ENCODE assay signal across 26 cellular contexts in genomic region chr4:1557221-1557597, GRCh38.
DNase-seq lines count a peak whose midpoint lies in the region; ATAC-seq and TF ChIP-seq lines count a peak whose summit lies in the region.
"Had no signal": no experiment of that assay in that cellular context is flagged by ENCODE, and none has a peak within 500 bp of the region (broad histone marks: within the 10 kb centered on the region; RNA-seq: fewer than 3 reads in every experiment).

No MANE protein-coding gene starts in this region.

- H3K27ac ChIP-seq in brain microvascular endothelial cell = no peak overlapping the region
- H3K27ac ChIP-seq: RWPE1 had no signal

- peaks cover 10% of the 10 kb centered on the region for H3K27me3 ChIP-seq in brain microvascular endothelial cell (replicated peaks)

- TF ChIP-seq CTCF in brain microvascular endothelial cell (IDR thresholded peaks at IDR 0.05; ENCODE audit: low read depth, low read length, missing control alignments) = no peak

- in situ Hi-C loops in G401 (cut with HindIII; ENCODE audit: low sequenced_read_pairs) = no loop called here
- in situ Hi-C loops in brain microvascular endothelial cell (cut with HindIII; ENCODE audit: low pct_ligation_motif_present, low sequenced_read_pairs) = no loop called here

- peak; percentile 33 for DNase-seq in NCI-H2171 treated with DMSO at 0.1 percent for 48 hours (lab: John Stamatoyannopoulos, UW)
- no peak for DNase-seq in NCI-H2171 (lab: John Stamatoyannopoulos, UW)
- DNase-seq in G401 (ENCODE audit: low spot score) = peak; percentile 83
- peak; percentile 4 for DNase-seq in NCI-H69 (lab: John Stamatoyannopoulos, UW)
- peak; percentile 81 for DNase-seq in cerebellum (ENCODE audit: low spot score)
- DNase-seq in brain microvascular endothelial cell = no peak
- DNase-seq in T-helper 2 cell = no peak
- DNase-seq: 8988T, ACHN, BE2C, GDM1, Kasumi-1, NCI-H1105 treated with DMSO at 0.1 percent for 48 hours, NCI-H146, NCI-H2029 treated with DMSO at 0.1 percent for 48 hours, NCI-H226, NCI-H510A, NCI-H774, SHP77, T-helper 17 cell had no signal

- no peaks in the 10 kb centered on the region for H3K36me3 ChIP-seq in brain microvascular endothelial cell (replicated peaks)
- H3K36me3 ChIP-seq: BE2C had no signal

- no peak for ATAC-seq in GM18861 (IDR thresholded peaks at IDR 0.05; ENCODE audit: unreplicated experiment)
- ATAC-seq: GM12878, HCT116, K562, Panc1, T-helper 17 cell had no signal

- H3K4me3 ChIP-seq in brain microvascular endothelial cell (ENCODE audit: low read depth, low read length) = no peak overlapping the region
- H3K4me3 ChIP-seq: GM12878, K562 had no signal

Comparison
In these comparisons a context has a peak if more than half of its experiments do, and no peak if none do; other contexts are left out.
1. DNase-seq: peak in NCI-H2171 treated with DMSO at 0.1 percent for 48 hours (single experiment), G401 (single experiment), NCI-H69 (single experiment) and cerebellum (single experiment); none in NCI-H2171 (single experiment), brain microvascular endothelial cell (single experiment) and T-helper 2 cell (0 of 5).